In genomic region chr9:71333311-71333710, GRCh38 we compare ENCODE assay signal across 25 cellular contexts.
"Had no signal": no experiment of that assay in that cellular context is flagged by ENCODE, and none has a peak within 500 bp of the region (broad histone marks: within the 10 kb centered on the region; RNA-seq: fewer than 3 reads in every experiment).

No MANE protein-coding gene starts in this region.

- H3K27me3 Mint-ChIP-seq: dendritic cell treated with granulocyte-macrophage colony-stimulating factor and Interleukin-4, amounts not matched to agents 40 ng/mL and 50 ng/mL, for 4 days; stimulated activated memory B cell treated with anti-CD40 and anti-IgM and Interleukin-4, amounts not matched to agents 10 μg/mL and 1 μg/mL and 100 μg/mL, for 72 hours had no signal

- H3K4me1 Mint-ChIP-seq: memory B cell; nephron; stimulated activated memory B cell treated with anti-CD40 and anti-IgM and Interleukin-4, amounts not matched to agents 10 μg/mL and 1 μg/mL and 100 μg/mL, for 72 hours had no signal

- H3K36me3 Mint-ChIP-seq: memory B cell; stimulated activated memory B cell treated with anti-CD40 and anti-IgM and Interleukin-4, amounts not matched to agents 10 μg/mL and 1 μg/mL and 100 μg/mL, for 72 hours had no signal

- H3K27me3 ChIP-seq: colonic mucosa, esophagus muscularis mucosa, ovary, tibial nerve, upper lobe of left lung had no signal

- H3K4me3 ChIP-seq: colonic mucosa, esophagus muscularis mucosa, lung, ovary, psoas muscle, skin epidermis, spleen, thoracic aorta, tibial nerve, upper lobe of left lung had no signal

- H3K4me3 Mint-ChIP-seq: dendritic cell treated with granulocyte-macrophage colony-stimulating factor and Interleukin-4, amounts not matched to agents 40 ng/mL and 50 ng/mL, for 4 days; memory B cell; naive thymus-derived CD4-positive, alpha-beta T cell; nephron; stimulated activated memory B cell treated with anti-CD40 and anti-IgM and Interleukin-4, amounts not matched to agents 10 μg/mL and 1 μg/mL and 100 μg/mL, for 72 hours; stimulated activated naive CD8-positive, alpha-beta T cell treated with anti-CD3 and anti-CD28 coated beads, Interleukin-15, Interleukin-2, amounts not matched to agents 100 ng/mL and 50 ng/mL, for 24 hours had no signal

- DNase-seq: colonic mucosa; effector CD8-positive, alpha-beta T cell; foreskin melanocyte; glutamatergic neuron; kidney; midbrain; naive thymus-derived CD4-positive, alpha-beta T cell; occipital lobe; ovary; posterior cingulate gyrus; psoas muscle; right cardiac atrium; spleen; stimulated activated CD4-positive, alpha-beta T cell treated with anti-CD3 and anti-CD28 coated beads, Interleukin-4, amount 100 ng/mL, for 4 hours; upper lobe of left lung had no signal

- H3K27ac ChIP-seq: colonic mucosa, esophagus muscularis mucosa, ovary, psoas muscle, skin epidermis, spleen, thoracic aorta, tibial nerve, upper lobe of left lung had no signal

- H3K36me3 ChIP-seq: colonic mucosa, esophagus muscularis mucosa, ovary, spleen, thoracic aorta, tibial nerve, upper lobe of left lung had no signal

- H3K4me1 ChIP-seq: colonic mucosa, esophagus muscularis mucosa, psoas muscle, spleen, tibial nerve, upper lobe of left lung had no signal

- H3K27ac Mint-ChIP-seq: dendritic cell treated with granulocyte-macrophage colony-stimulating factor and Interleukin-4, amounts not matched to agents 40 ng/mL and 50 ng/mL, for 4 days; memory B cell; naive thymus-derived CD4-positive, alpha-beta T cell; nephron; stimulated activated memory B cell treated with anti-CD40 and anti-IgM and Interleukin-4, amounts not matched to agents 10 μg/mL and 1 μg/mL and 100 μg/mL, for 72 hours; stimulated activated naive CD8-positive, alpha-beta T cell treated with anti-CD3 and anti-CD28 coated beads, Interleukin-15, Interleukin-2, amounts not matched to agents 100 ng/mL and 50 ng/mL, for 24 hours had no signal

- H3K9me3 ChIP-seq: colonic mucosa, ovary, psoas muscle, thoracic aorta had no signal
